Comparison of ENCODE assay signal across 7 cellular contexts in the genomic region with DNA sequence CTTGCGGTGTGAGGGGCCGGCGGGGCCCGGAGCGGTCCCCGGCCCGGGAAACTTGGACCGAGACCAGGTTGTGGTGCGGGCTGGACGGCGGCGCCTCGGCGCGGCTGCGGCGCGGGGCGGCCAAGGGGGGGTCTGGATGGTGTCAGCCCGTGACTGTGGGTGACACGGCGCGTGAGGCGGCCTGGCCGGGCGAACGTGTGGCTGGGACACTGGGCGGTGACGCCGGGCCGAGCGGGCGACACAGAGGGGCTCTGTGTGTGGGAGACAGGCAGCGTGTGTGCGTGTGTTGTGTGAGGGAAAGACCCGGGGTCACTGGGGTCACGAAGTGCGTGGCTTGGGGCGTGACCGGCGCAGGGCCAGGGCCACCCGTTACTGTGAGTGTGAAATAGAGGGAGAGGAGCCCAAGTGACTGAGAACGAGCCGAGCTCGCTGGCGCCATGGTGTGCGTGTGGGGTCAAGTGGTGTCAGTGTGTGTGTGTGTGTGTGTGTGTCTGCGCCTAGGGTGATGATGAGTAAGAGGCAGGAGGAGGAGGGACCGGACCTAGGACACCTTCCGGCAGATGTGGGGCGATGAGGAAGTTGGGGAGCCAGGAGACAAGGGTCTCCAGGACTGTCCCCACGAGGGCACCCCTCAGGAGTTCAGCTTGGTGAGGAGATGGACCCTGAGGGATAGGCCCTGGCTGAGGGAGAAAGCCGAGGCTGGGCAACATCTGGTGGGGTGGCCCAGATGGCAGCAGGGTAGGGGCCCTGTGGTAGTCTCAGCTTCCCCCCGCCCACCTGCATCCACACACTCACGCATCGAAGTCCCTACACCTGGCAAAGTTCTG.
DNase-seq lines count a peak whose midpoint lies in the region; ATAC-seq and TF ChIP-seq lines count a peak whose summit lies in the region.

No MANE protein-coding gene starts in this region.

- TF ChIP-seq POLR2A in GM18505 (IDR thresholded peaks at IDR 0.05; ENCODE audit: borderline replicate concordance, extremely low read depth, insufficient read depth, insufficient read length): peak; percentile 63

- H3K36me3 ChIP-seq in NT2/D1 (ENCODE audit: insufficient read depth, insufficient read length, low read length) (peaks cover 22% of the 10 kb centered on the region), mucosa of stomach (ENCODE audit: control insufficient read depth, insufficient read depth, low read length) (no peaks in the 10 kb centered on the region)

- ATAC-seq in GM18505 (IDR thresholded peaks at IDR 0.05; ENCODE audit: unreplicated experiment): peak; percentile 14
- ATAC-seq in HG02970 (IDR thresholded peaks at IDR 0.05; ENCODE audit: low FRiP score, unreplicated experiment): peak; percentile 10

- H3K27ac ChIP-seq in epithelial cell of prostate: peak overlapping the region; percentile 63

- peak overlapping the region; percentile 94 for H3K4me3 ChIP-seq in NT2/D1 (ENCODE audit: insufficient read length, low read depth)
- peak overlapping the region; percentile 47 for H3K4me3 ChIP-seq in mucosa of stomach (ENCODE audit: low read length)

- H3K27me3 ChIP-seq in NT2/D1 (ENCODE audit: insufficient read depth, insufficient read length) (no peaks in the 10 kb centered on the region), mucosa of stomach (ENCODE audit: control insufficient read depth, insufficient read depth, low read length) (no peaks in the 10 kb centered on the region)

- peak; percentile 32 for DNase-seq in NT2/D1 (ENCODE audit: low read depth, low spot score)
- peak; percentile 82 for DNase-seq in activated CD8-positive, alpha-beta memory T cell treated with anti-CD3 and anti-CD28 coated beads, Interleukin-2, amount 50 U/mL, for 48 hours
- peak; percentile 66 for DNase-seq in epithelial cell of prostate (ENCODE audit: low read depth, low spot score)
- peak; percentile 14 to 20 for DNase-seq in stimulated activated CD8-positive, alpha-beta memory T cell treated with anti-CD3 and anti-CD28 coated beads, Interleukin-7, amount 100 ng/mL, for 1 hour (ENCODE audit: low read depth in 2 of 2)

- H3K4me1 ChIP-seq in NT2/D1 (ENCODE audit: insufficient read depth, insufficient read length) (peaks cover 23% of the 10 kb centered on the region), mucosa of stomach (ENCODE audit: control insufficient read depth, insufficient read depth, low read length) (peaks cover 26% of the 10 kb centered on the region)

- H3K9me3 ChIP-seq in NT2/D1 (ENCODE audit: insufficient read depth, low read length): no peaks in the 10 kb centered on the region
- no peaks in the 10 kb centered on the region for H3K9me3 ChIP-seq in mucosa of stomach (ENCODE audit: control insufficient read depth, low read length)

- H3K9ac ChIP-seq in NT2/D1 (ENCODE audit: insufficient read length, low read depth) (peak overlapping the region; percentile 91), mucosa of stomach (ENCODE audit: low read length) (peak overlapping the region; percentile 67)

Comparison
In these comparisons a context has a peak if more than half of its experiments do, and no peak if none do; other contexts are left out.
1. Peak in every context shown above with its lines: DNase-seq, ATAC-seq, H3K4me3 ChIP-seq and H3K27ac ChIP-seq.
2. DNase-seq: peak in every context shown above with its lines; median percentile 82 in activated CD8-positive, alpha-beta memory T cell treated with anti-CD3 and anti-CD28 coated beads, Interleukin-2, amount 50 U/mL, for 48 hours; 66 in epithelial cell of prostate; 32 in NT2/D1; 17 in stimulated activated CD8-positive, alpha-beta memory T cell treated with anti-CD3 and anti-CD28 coated beads, Interleukin-7, amount 100 ng/mL, for 1 hour.